In genomic region chr12:89951694-89952060, GRCh38 we compare ENCODE assay signal across 23 cellular contexts.
DNase-seq lines count a peak whose midpoint lies in the region; ATAC-seq and TF ChIP-seq lines count a peak whose summit lies in the region.
"Had no signal": no experiment of that assay in that cellular context is flagged by ENCODE, and none has a peak within 500 bp of the region (broad histone marks: within the 10 kb centered on the region; RNA-seq: fewer than 3 reads in every experiment).

No MANE protein-coding gene starts in this region.

- no peaks in the 10 kb centered on the region for H3K27me3 ChIP-seq in CD4-positive, alpha-beta memory T cell (ENCODE audit: insufficient read depth, low read length)
- H3K27me3 ChIP-seq in PC-3 (ENCODE audit: low read length) (no peaks in the 10 kb centered on the region), osteoblast (ENCODE audit: insufficient read depth, low read length) (no peaks in the 10 kb centered on the region)
- H3K27me3 ChIP-seq: SJCRH30, vagina had no signal

- peak overlapping the region; percentile 74 to 97 (median 93) for H3K27ac Mint-ChIP-seq in CD4-positive, alpha-beta memory T cell
- H3K27ac Mint-ChIP-seq: nephron progenitor cell; T-helper 1 cell treated with Interleukin-12 subunit alpha and Interleukin-12 subunit beta and Interleukin-4 antibody, amounts not matched to agents 30 μg/mL and 1 μg/mL, for 36 hours had no signal

- H3K36me3 ChIP-seq in CD4-positive, alpha-beta memory T cell (ENCODE audit: insufficient read depth, low read length): no peaks in the 10 kb centered on the region
- H3K36me3 ChIP-seq in PC-3 (ENCODE audit: low read depth, low read length) (no peaks in the 10 kb centered on the region), osteoblast (ENCODE audit: insufficient read depth, low read length) (no peaks in the 10 kb centered on the region)
- H3K36me3 ChIP-seq: prostate gland, SJCRH30, vagina had no signal

- peaks cover 44 to 53% (median 50%) of the 10 kb centered on the region in 4 donors for H3K4me1 Mint-ChIP-seq in CD4-positive, alpha-beta memory T cell

- no peak overlapping the region for H3K4me3 ChIP-seq in CD4-positive, alpha-beta memory T cell (ENCODE audit: low read length in 2 of 2)
- H3K4me3 ChIP-seq in PC-3 (ENCODE audit: low read length) (no peak overlapping the region), osteoblast (ENCODE audit: insufficient read depth, low read length) (no peak overlapping the region)
- H3K4me3 ChIP-seq: lung, prostate gland, SJCRH30, vagina had no signal

- DNase-seq in CD4-positive, alpha-beta memory T cell: no peak
- DNase-seq in PC-3 (peak; percentile 88), epithelial cell of prostate (ENCODE audit: low read depth, low spot score) (peak; percentile 34), osteoblast (ENCODE audit: insufficient read length, low spot score, missing footprints) (no peak), KBM-7 (no peak)
- DNase-seq: activated CD4-positive, alpha-beta T cell treated with anti-CD3 and anti-CD28 coated beads, Interleukin-2, amount 50 U/mL, for 48 hours; central memory CD4-positive, alpha-beta T cell; effector CD8-positive, alpha-beta T cell; head of caudate nucleus; NCI-H1105 treated with DMSO at 0.1 percent for 48 hours; NCI-H2107; NCI-H526; nephron progenitor cell; SJCRH30; stimulated activated CD4-positive, alpha-beta T cell treated with anti-CD3 and anti-CD28 coated beads, Interleukin-2, amount 100 ng/mL, for 48 hours had no signal

- H3K4me1 ChIP-seq in CD4-positive, alpha-beta memory T cell (ENCODE audit: insufficient read depth, low read length): peaks cover 48% of the 10 kb centered on the region
- H3K4me1 ChIP-seq in PC-3 (ENCODE audit: insufficient read depth, low read length): peaks cover 55% of the 10 kb centered on the region
- peaks cover 48% of the 10 kb centered on the region for H3K4me1 ChIP-seq in osteoblast (ENCODE audit: insufficient read depth, low read length)

- intact Hi-C loops in CD4-positive, alpha-beta memory T cell (cut with micrococcal nuclease): loop anchor here (1.0 to 5.0 kb wide), 3 partner anchors 41 to 408 kb away; no protein-coding TSS in a partner anchor
- intact Hi-C loops in PC-3 (cut with micrococcal nuclease): loop anchor here (5.0 kb wide), 1 partner anchor 86 kb away; no protein-coding TSS in a partner anchor

- H3K79me2 ChIP-seq in PC-3 (ENCODE audit: low read length) (no peaks in the 10 kb centered on the region), osteoblast (ENCODE audit: insufficient read depth, low read length) (no peaks in the 10 kb centered on the region)

- CTCF ChIA-PET in CD4-positive, alpha-beta memory T cell (lab: Charles Lee; ENCODE audit: partially characterized antibody): interaction anchor here (1.1 to 3.5 kb wide), 5 partner anchors 19 to 408 kb away, joined by 3 to 27 read pairs (median 11); partner anchors contain the start of gene ATP2B1
- CTCF ChIA-PET in PC-3 (lab: Charles Lee): interaction anchor here (0.6 to 1.0 kb wide), 2 partner anchors 147 to 242 kb away, joined by 3 to 6 read pairs; no protein-coding TSS in a partner anchor

- peak overlapping the region; percentile 83 for H3K27ac ChIP-seq in CD4-positive, alpha-beta memory T cell (ENCODE audit: low read depth, low read length)
- H3K27ac ChIP-seq in PC-3 (ENCODE audit: low read length) (peak overlapping the region; percentile 96), epithelial cell of prostate (peak overlapping the region; percentile 85), osteoblast (ENCODE audit: low read depth, low read length) (peak overlapping the region; percentile 98)
- H3K27ac ChIP-seq: prostate gland, SJCRH30, vagina, VCaP had no signal

- H3K9ac ChIP-seq in PC-3 (ENCODE audit: low read length): peak overlapping the region; percentile 73

- no peaks in the 10 kb centered on the region for H3K27me3 Mint-ChIP-seq in CD4-positive, alpha-beta memory T cell

- H3K9me3 Mint-ChIP-seq in CD4-positive, alpha-beta memory T cell: peaks cover 0 to 2% (median 0%) of the 10 kb centered on the region in 8 donors
- H3K9me3 Mint-ChIP-seq: nephron progenitor cell; T-helper 1 cell treated with Interleukin-12 subunit alpha and Interleukin-12 subunit beta and Interleukin-4 antibody, amounts not matched to agents 30 μg/mL and 1 μg/mL, for 36 hours had no signal

- H3K36me3 Mint-ChIP-seq in CD4-positive, alpha-beta memory T cell: no peaks in the 10 kb centered on the region

- ATAC-seq in PC-3 (peak; percentile 37), GM18907 (IDR thresholded peaks at IDR 0.05; ENCODE audit: unreplicated experiment) (no peak), HG03025 (IDR thresholded peaks at IDR 0.05; ENCODE audit: low FRiP score, unreplicated experiment) (no peak), GM18858 (IDR thresholded peaks at IDR 0.05; ENCODE audit: unreplicated experiment) (no peak)

- H3K4me2 ChIP-seq in PC-3 (ENCODE audit: low read length) (peak overlapping the region; percentile 52), osteoblast (ENCODE audit: insufficient read depth, low read length) (no peak overlapping the region)

- no peaks in the 10 kb centered on the region for H3K9me2 ChIP-seq in PC-3 (replicated peaks; ENCODE audit: low read length)

- H3K4me3 Mint-ChIP-seq in CD4-positive, alpha-beta memory T cell: peak overlapping the region in 3 of 8 donors; percentile 4 to 60 (median 49)
- H3K4me3 Mint-ChIP-seq: nephron progenitor cell; T-helper 1 cell treated with Interleukin-12 subunit alpha and Interleukin-12 subunit beta and Interleukin-4 antibody, amounts not matched to agents 30 μg/mL and 1 μg/mL, for 36 hours had no signal

- H3F3A ChIP-seq in PC-3 (ENCODE audit: low read length, unreplicated experiment): peaks cover 10% of the 10 kb centered on the region

- no peaks in the 10 kb centered on the region for H4K20me1 ChIP-seq in PC-3 (ENCODE audit: low read length)
- no peaks in the 10 kb centered on the region for H4K20me1 ChIP-seq in osteoblast (ENCODE audit: insufficient read depth, low read length)

- no peak for TF ChIP-seq CTCF in PC-3 (conservative IDR thresholded peaks at IDR 0.05; ENCODE audit: low read depth, low read length)
- no peak for TF ChIP-seq CTCF in osteoblast (IDR thresholded peaks at IDR 0.05; ENCODE audit: extremely low read depth, low read depth, low read length)

- H2AFZ ChIP-seq in PC-3 (ENCODE audit: low read length): no peak overlapping the region
- no peak overlapping the region for H2AFZ ChIP-seq in osteoblast (ENCODE audit: low read length)

- POLR2A ChIA-PET in CD4-positive, alpha-beta memory T cell (lab: Charles Lee; ENCODE audit: partially characterized antibody): interaction anchor here (1.7 to 6.5 kb wide), 3 partner anchors 23 to 244 kb away, joined by 5 to 104 read pairs (median 99); partner anchors contain the start of gene ATP2B1
- POLR2A ChIA-PET in PC-3 (lab: Charles Lee; ENCODE audit: unreplicated experiment): interaction anchor here (0.6 to 0.7 kb wide), 2 partner anchors 9 to 855 kb away, joined by 3 to 4 read pairs; no protein-coding TSS in a partner anchor

- H3K9me3 ChIP-seq in CD4-positive, alpha-beta memory T cell (ENCODE audit: control insufficient read depth in 1 of 2, low read length in 2 of 2): no peaks in the 10 kb centered on the region
- no peaks in the 10 kb centered on the region for H3K9me3 ChIP-seq in PC-3 (ENCODE audit: low read length)
- no peaks in the 10 kb centered on the region for H3K9me3 ChIP-seq in osteoblast (ENCODE audit: low read depth, low read length)
- H3K9me3 ChIP-seq: prostate gland, SJCRH30, vagina had no signal

- BruUV-seq in PC-3 (replicated peaks; lab: Mats Ljungman, UMichigan): no TSS peak

- in situ Hi-C loops in KBM-7 (cut with MboI; ENCODE audit: low pct_unique_long_range_greater_than_20kb, low sequenced_read_pairs): no loop called here

Comparison
In these comparisons a context has a peak if more than half of its experiments do, and no peak if none do; other contexts are left out.
1. DNase-seq: peak in PC-3 (single experiment) and epithelial cell of prostate (single experiment); none in CD4-positive, alpha-beta memory T cell (0 of 5), osteoblast (single experiment) and KBM-7 (single experiment).
2. Peak in every context shown above with its lines, with median percentiles within 50 percentile points of each other: H3K27ac ChIP-seq.